ENCODE assay signal across 1 cellular context in the genomic region with DNA sequence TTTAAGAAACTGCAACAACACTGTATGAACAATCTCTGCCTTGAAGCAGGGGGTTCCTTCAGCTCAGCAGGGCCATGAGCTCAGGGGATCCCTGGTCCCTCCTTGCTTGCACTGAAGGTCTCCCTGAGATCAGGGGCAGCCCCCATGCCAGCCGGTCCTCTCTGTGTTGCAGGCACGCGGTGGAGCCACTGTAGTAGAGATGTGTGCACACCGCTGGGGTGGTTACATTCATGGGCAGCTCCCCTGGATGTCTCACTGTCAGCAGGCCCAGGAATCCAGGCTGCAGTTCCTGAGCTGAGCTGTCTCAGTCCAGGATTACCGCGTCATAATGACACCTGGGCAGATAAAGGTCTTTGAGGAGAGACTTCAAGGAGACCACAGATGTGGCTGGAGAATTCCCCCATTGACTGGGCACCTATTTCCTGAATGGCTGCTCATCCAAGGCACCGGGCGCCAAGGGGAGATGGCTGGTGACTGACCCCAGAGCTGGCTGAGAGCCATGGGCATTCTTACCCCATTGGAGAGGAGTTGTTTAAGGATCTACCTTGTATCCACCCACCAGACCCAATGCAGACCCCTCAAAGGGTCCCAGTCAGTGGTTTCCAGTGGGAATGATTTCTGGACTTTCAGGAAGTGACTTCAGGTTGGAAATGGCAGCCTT.
A peak's percentile ranks its signal among the peaks of the same experiment; 100 is the strongest.
TF ChIP-seq lines count a peak whose summit lies in the region.

No MANE protein-coding gene starts in this region.

TF ChIP-seq in GM12878, 131 proteins besides CTCF, POLR2A, EP300 and RAD21:
- TF ChIP-seq, protein P1, sequence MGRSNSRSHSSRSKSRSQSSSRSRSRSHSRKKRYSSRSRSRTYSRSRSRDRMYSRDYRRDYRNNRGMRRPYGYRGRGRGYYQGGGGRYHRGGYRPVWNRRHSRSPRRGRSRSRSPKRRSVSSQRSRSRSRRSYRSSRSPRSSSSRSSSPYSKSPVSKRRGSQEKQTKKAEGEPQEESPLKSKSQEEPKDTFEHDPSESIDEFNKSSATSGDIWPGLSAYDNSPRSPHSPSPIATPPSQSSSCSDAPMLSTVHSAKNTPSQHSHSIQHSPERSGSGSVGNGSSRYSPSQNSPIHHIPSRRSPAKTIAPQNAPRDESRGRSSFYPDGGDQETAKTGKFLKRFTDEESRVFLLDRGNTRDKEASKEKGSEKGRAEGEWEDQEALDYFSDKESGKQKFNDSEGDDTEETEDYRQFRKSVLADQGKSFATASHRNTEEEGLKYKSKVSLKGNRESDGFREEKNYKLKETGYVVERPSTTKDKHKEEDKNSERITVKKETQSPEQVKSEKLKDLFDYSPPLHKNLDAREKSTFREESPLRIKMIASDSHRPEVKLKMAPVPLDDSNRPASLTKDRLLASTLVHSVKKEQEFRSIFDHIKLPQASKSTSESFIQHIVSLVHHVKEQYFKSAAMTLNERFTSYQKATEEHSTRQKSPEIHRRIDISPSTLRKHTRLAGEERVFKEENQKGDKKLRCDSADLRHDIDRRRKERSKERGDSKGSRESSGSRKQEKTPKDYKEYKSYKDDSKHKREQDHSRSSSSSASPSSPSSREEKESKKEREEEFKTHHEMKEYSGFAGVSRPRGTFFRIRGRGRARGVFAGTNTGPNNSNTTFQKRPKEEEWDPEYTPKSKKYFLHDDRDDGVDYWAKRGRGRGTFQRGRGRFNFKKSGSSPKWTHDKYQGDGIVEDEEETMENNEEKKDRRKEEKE (IDR thresholded peaks at IDR 0.05) = no peak
- TF ChIP-seq IKZF1 (conservative IDR thresholded peaks at IDR 0.05) (peak; percentile 36; the same call in 1 of the 2 replicates), RUNX3 (IDR thresholded peaks at IDR 0.05; ENCODE audit: low read length) (peak; percentile 23; the same call in 1 of the 2 replicates)
TF ChIP-seq in GM12878: peak in this region for 2.
